ENCODE assay signal across 1 cellular context in genomic region chr18:2978626-2979025, GRCh38.
TF ChIP-seq lines count a peak whose summit lies in the region.

No MANE protein-coding gene starts in this region.

TF ChIP-seq in K562, 482 proteins besides CTCF, POLR2A, EP300 and RAD21 (continued from another document):
- TF ChIP-seq HNRNPL (IDR thresholded peaks at IDR 0.05; ENCODE audit: low read depth, low read length) = no peak
- no peak for TF ChIP-seq RBM22 (IDR thresholded peaks at IDR 0.05; ENCODE audit: low read depth, low read length, poor library complexity, severe bottlenecking)
- TF ChIP-seq MYC (IDR thresholded peaks at IDR 0.05; ENCODE audit: low read depth, low read length) = no peak
- no peak for TF ChIP-seq MYC (CRISPR knock-in tag; IDR thresholded peaks at IDR 0.05; ENCODE audit: borderline replicate concordance, low read depth)
- TF ChIP-seq, protein P1, sequence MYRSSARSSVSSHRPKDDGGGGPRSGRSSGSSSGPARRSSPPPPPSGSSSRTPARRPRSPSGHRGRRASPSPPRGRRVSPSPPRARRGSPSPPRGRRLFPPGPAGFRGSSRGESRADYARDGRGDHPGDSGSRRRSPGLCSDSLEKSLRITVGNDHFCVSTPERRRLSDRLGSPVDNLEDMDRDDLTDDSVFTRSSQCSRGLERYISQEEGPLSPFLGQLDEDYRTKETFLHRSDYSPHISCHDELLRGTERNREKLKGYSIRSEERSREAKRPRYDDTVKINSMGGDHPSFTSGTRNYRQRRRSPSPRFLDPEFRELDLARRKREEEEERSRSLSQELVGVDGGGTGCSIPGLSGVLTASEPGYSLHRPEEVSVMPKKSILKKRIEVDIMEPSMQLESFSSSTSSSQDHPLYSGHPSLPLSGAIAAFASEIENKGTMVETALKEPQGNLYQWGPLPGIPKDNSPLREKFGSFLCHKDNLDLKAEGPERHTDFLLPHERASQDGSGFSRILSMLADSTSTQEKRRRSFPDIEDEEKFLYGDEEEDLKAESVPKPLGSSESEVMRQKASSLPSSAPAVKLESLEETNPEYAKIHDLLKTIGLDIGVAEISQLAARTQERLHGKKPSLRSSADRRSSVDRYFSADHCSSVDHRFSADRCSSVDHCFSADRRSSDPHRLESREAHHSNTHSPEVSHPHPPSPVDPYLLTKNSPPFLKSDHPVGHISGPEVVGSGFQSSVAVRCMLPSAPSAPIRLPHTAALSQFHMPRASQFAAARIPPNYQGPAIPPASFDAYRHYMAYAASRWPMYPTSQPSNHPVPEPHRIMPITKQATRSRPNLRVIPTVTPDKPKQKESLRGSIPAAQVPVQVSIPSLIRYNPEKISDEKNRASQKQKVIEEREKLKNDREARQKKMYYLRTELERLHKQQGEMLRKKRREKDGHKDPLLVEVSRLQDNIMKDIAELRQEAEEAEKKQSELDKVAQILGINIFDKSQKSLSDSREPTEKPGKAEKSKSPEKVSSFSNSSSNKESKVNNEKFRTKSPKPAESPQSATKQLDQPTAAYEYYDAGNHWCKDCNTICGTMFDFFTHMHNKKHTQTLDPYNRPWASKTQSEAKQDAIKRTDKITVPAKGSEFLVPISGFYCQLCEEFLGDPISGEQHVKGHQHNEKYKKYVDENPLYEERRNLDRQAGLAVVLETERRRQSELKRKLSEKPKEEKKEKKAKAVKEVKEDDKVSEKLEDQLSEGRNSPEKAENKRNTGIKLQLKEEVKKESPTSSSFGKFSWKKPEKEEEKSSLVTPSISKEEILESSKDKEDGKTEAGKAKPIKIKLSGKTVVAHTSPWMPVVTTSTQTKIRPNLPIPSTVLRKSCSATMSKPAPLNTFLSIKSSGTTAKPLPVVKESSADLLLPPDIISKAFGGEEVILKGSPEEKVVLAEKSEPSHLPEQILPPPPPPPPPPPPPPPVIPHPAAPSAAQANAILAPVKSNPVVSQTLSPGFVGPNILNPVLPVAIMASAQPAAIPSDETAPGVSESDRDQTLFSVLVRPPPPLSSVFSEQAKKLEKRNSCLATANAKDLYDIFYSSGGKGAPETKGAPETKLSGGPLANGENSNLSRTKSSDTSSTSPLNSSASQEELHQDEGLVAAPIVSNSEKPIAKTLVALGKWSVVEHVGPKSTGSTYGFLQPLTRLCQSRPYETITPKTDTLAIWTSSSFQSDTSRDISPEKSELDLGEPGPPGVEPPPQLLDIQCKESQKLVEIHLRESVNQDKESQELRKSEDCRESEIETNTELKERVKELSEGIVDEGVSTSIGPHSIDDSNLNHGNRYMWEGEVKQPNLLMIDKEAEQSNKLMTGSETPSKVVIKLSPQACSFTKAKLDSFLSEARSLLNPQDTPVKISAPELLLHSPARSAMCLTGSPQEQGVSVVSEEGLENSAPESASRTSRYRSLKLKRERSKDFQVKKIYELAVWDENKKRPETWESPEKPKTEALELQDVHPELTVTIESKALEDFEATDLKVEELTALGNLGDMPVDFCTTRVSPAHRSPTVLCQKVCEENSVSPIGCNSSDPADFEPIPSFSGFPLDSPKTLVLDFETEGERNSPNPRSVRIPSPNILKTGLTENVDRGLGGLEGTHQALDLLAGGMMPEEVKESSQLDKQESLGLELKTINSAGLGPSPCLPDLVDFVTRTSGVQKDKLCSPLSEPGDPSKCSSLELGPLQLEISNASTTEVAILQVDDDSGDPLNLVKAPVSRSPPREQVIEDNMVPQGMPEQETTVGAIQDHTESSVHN (IDR thresholded peaks at IDR 0.05; ENCODE audit: borderline replicate concordance in 1 of 2, low read depth in 1 of 2) = no peak
- TF ChIP-seq RBBP5 (IDR thresholded peaks at IDR 0.05; ENCODE audit: borderline replicate concordance, insufficient read depth, low read length, poor library complexity, severe bottlenecking) = no peak
- TF ChIP-seq THRA (IDR thresholded peaks at IDR 0.05) = no peak
